In genomic region chr9:84669008-84669292, GRCh38 we compare ENCODE assay signal across 8 cellular contexts. TPM values are rescaled to one million over a fixed set of nuclear protein-coding genes. Genes with fewer than 3 reads are reported as not detected.
DNase-seq lines count a peak whose midpoint lies in the region; TF ChIP-seq lines count a peak whose summit lies in the region.

No MANE protein-coding gene starts in this region.

- no peaks in the 10 kb centered on the region for H3K9me3 ChIP-seq in transverse colon

- 0 to 1% methylated on average over 7 to 8 of the region's 8 CpGs for WGBS in transverse colon (ENCODE audit: low coverage in 1 of 2), 2 donors

- no peak for TF ChIP-seq EP300 in transverse colon (IDR thresholded peaks at IDR 0.05; ENCODE audit: low read depth)

- no peak for TF ChIP-seq CTCF in brain microvascular endothelial cell (IDR thresholded peaks at IDR 0.05; ENCODE audit: low read depth, low read length, missing control alignments)
- no peak for TF ChIP-seq CTCF in transverse colon (IDR thresholded peaks at IDR 0.05)

- H3K36me3 Mint-ChIP-seq in activated naive CD4-positive, alpha-beta T cell treated with anti-CD3 and anti-CD28 coated beads for 36 hours (ENCODE audit: low read depth), result no peaks in the 10 kb centered on the region

- peaks cover 31% of the 10 kb centered on the region for H3K27me3 ChIP-seq in brain microvascular endothelial cell (replicated peaks)
- H3K27me3 ChIP-seq in transverse colon, result peaks cover 63% of the 10 kb centered on the region

- DNase-seq in activated naive CD4-positive, alpha-beta T cell treated with anti-CD3 and anti-CD28 coated beads for 36 hours, result no peak
- no peak for DNase-seq in activated naive CD4-positive, alpha-beta T cell (lab: John Stamatoyannopoulos, UW)
- DNase-seq in brain microvascular endothelial cell, result no peak
- DNase-seq in medulla oblongata (ENCODE audit: extremely low spot score), result peak; percentile 45
- DNase-seq in transverse colon, result no peak
- DNase-seq in GF-D8 (lab: John Stamatoyannopoulos, UW), result no peak
- no peak for DNase-seq in NCI-H187 (lab: John Stamatoyannopoulos, UW)
- DNase-seq in NCI-H2196 (lab: John Stamatoyannopoulos, UW; ENCODE audit: unreplicated experiment), result no peak

- CTCF ChIA-PET in activated naive CD4-positive, alpha-beta T cell treated with anti-CD3 and anti-CD28 coated beads for 36 hours (lab: Charles Lee), result interaction anchor here (0.6 to 1.3 kb wide), 2 partner anchors 90 to 113 kb away, joined by 3 to 4 read pairs; no protein-coding TSS in a partner anchor

- intact Hi-C loops in activated naive CD4-positive, alpha-beta T cell treated with anti-CD3 and anti-CD28 coated beads for 36 hours (cut with micrococcal nuclease), result loop anchor here (2.0 to 10.0 kb wide), 2 partner anchors 272 to 946 kb away; no protein-coding TSS in a partner anchor
- intact Hi-C loops in transverse colon (cut with DNase I; ENCODE audit: low total_unique reads), result no loop called here

- no peaks in the 10 kb centered on the region for H3K36me3 ChIP-seq in brain microvascular endothelial cell (replicated peaks)
- no peaks in the 10 kb centered on the region for H3K36me3 ChIP-seq in transverse colon

- in situ Hi-C loops in brain microvascular endothelial cell (cut with HindIII; ENCODE audit: low pct_ligation_motif_present, low sequenced_read_pairs), result no loop called here
- in situ Hi-C loops in transverse colon (cut with MboI; ENCODE audit: low pct_ligation_motif_present in 1 of 4, low pct_unique_long_range_greater_than_20kb in 1 of 4, low sequenced_read_pairs in 3 of 4), result loop anchor here in 1 of 4 donors (25.0 kb wide), 1 partner anchor 593 kb away; no protein-coding TSS in a partner anchor

- no peak for TF ChIP-seq POLR2A in transverse colon (IDR thresholded peaks at IDR 0.05)

- H3K4me3 ChIP-seq in brain microvascular endothelial cell (ENCODE audit: low read depth, low read length) (peak overlapping the region; percentile 51), transverse colon (peak overlapping the region in 3 of 4 donors; percentile 0 to 53 (median 31))

- no peaks in the 10 kb centered on the region for H3K9me3 Mint-ChIP-seq in activated naive CD4-positive, alpha-beta T cell treated with anti-CD3 and anti-CD28 coated beads for 36 hours

- peak overlapping the region; percentile 22 for H3K4me3 Mint-ChIP-seq in activated naive CD4-positive, alpha-beta T cell treated with anti-CD3 and anti-CD28 coated beads for 36 hours

- H3K4me1 ChIP-seq in transverse colon, result peaks cover 11 to 31% (median 20%) of the 10 kb centered on the region in 4 donors

- peaks cover 10% of the 10 kb centered on the region for H3K4me1 Mint-ChIP-seq in activated naive CD4-positive, alpha-beta T cell treated with anti-CD3 and anti-CD28 coated beads for 36 hours (ENCODE audit: low read depth)

- no peak overlapping the region for H3K27ac ChIP-seq in brain microvascular endothelial cell
- peak overlapping the region in 1 of 4 donors; percentile 17 for H3K27ac ChIP-seq in transverse colon

- no peak overlapping the region for H3K27ac Mint-ChIP-seq in activated naive CD4-positive, alpha-beta T cell treated with anti-CD3 and anti-CD28 coated beads for 36 hours

- peaks cover 53% of the 10 kb centered on the region for H3K27me3 Mint-ChIP-seq in activated naive CD4-positive, alpha-beta T cell treated with anti-CD3 and anti-CD28 coated beads for 36 hours (ENCODE audit: low read depth)

RNA-seq across cellular contexts. Expression of gene NTRK2, which starts 0.6 kb away (rescaled TPM):
- under 1 TPM; 0.02 to 0.05 TPM for total RNA-seq in activated naive CD4-positive, alpha-beta T cell treated with anti-CD3 and anti-CD28 coated beads for 36 hours
- total RNA-seq in transverse colon, result 10 to 100 TPM in 1 of 4 donors, 1 to 10 TPM in 3; 2.2 to 10.1 (median 6.4) TPM
